In genomic region chr12:28164644-28165313, GRCh38 we compare ENCODE assay signal across 2 cellular contexts.
TF ChIP-seq lines count a peak whose summit lies in the region.

No MANE protein-coding gene starts in this region.

TF ChIP-seq in HCT116, 20 proteins besides CTCF, POLR2A, EP300 and RAD21:
- TF ChIP-seq FOSL1 (IDR thresholded peaks at IDR 0.05; ENCODE audit: low read depth), result no peak

TF ChIP-seq in GM12891, 5 proteins besides CTCF, POLR2A, EP300 and RAD21:
- TF ChIP-seq PAX5 (IDR thresholded peaks at IDR 0.05; ENCODE audit: insufficient read depth, low read length, severe bottlenecking) (no peak), SPI1 (IDR thresholded peaks at IDR 0.05; ENCODE audit: low read depth, low read length) (no peak), TAF1 (IDR thresholded peaks at IDR 0.05; ENCODE audit: low read depth, low read length) (no peak), POU2F2 (IDR thresholded peaks at IDR 0.05; ENCODE audit: low read depth, low read length) (no peak), POLR2AphosphoS5 (IDR thresholded peaks at IDR 0.05; ENCODE audit: low read depth, low read length) (no peak)
